ENCODE assay signal across 22 cellular contexts in genomic region chr12:81021834-81022233, GRCh38.
"Had no signal": no experiment of that assay in that cellular context is flagged by ENCODE, and none has a peak within 500 bp of the region (broad histone marks: within the 10 kb centered on the region; RNA-seq: fewer than 3 reads in every experiment).

No MANE protein-coding gene starts in this region.

- DNase-seq: activated CD4-positive, alpha-beta T cell treated with anti-CD3 and anti-CD28 coated beads, Interleukin-2, amount 10 ng/mL, durations not matched to agents 7 days and 5 days; activated CD4-positive, CD25-positive, alpha-beta regulatory T cell treated with anti-CD3 and anti-CD28 coated beads, Interleukin-2, amount 50 U/mL, for 72 hours; activated CD8-positive, alpha-beta T cell treated with anti-CD3 and anti-CD28 coated beads for 36 hours; activated gamma-delta T cell treated with Interleukin-2 at 50 U/mL for 16 hours; activated naive CD4-positive, alpha-beta T cell treated with anti-CD3 and anti-CD28 coated beads, Interleukin-2, amount 50 U/mL, for 16 hours; activated T-cell treated with anti-CD3 and anti-CD28 coated beads, Interleukin-2, amount 50 U/mL, for 4 hours; amniotic stem cell; body of pancreas; heart right ventricle; mesendoderm; natural killer cell; occipital lobe; psoas muscle; stimulated activated CD4-positive, alpha-beta T cell treated with anti-CD3 and anti-CD28 coated beads, Interleukin-2, amount 100 ng/mL, for 48 hours; stimulated activated naive CD8-positive, alpha-beta T cell treated with anti-CD3 and anti-CD28 coated beads, Interleukin-15, Interleukin-2, amounts not matched to agents 100 U/mL and 50 U/mL, for 24 hours; T-helper 2 cell; trophoblast cell had no signal

- H3K4me1 ChIP-seq: body of pancreas, esophagus muscularis mucosa, parathyroid adenoma, psoas muscle had no signal

- H3K27ac ChIP-seq: body of pancreas, esophagus muscularis mucosa, heart right ventricle, neural progenitor cell, parathyroid adenoma, psoas muscle, thoracic aorta had no signal

- H3K27me3 ChIP-seq: body of pancreas, esophagus muscularis mucosa, heart right ventricle, neural progenitor cell had no signal

- H3K36me3 ChIP-seq: esophagus muscularis mucosa, heart right ventricle, neural progenitor cell, thoracic aorta had no signal

- H3K9me3 ChIP-seq: body of pancreas, esophagus muscularis mucosa, heart right ventricle, psoas muscle, thoracic aorta had no signal

- H3K4me3 ChIP-seq: body of pancreas, esophagus muscularis mucosa, heart right ventricle, lung, neural progenitor cell, psoas muscle, thoracic aorta had no signal
